ENCODE assay signal across 15 cellular contexts in genomic region chr4:80486603-80487002, GRCh38.
DNase-seq lines count a peak whose midpoint lies in the region; ATAC-seq and TF ChIP-seq lines count a peak whose summit lies in the region.
"Had no signal": no experiment of that assay in that cellular context is flagged by ENCODE, and none has a peak within 500 bp of the region (broad histone marks: within the 10 kb centered on the region; RNA-seq: fewer than 3 reads in every experiment).

No MANE protein-coding gene starts in this region.

- POLR2A ChIA-PET in WTC11 (lab: Charles Lee) = no interaction called here

- no peak overlapping the region; the same call in 1 of the 2 replicates for H3K27ac Mint-ChIP-seq in WTC11
- no peak overlapping the region for H3K27ac Mint-ChIP-seq in stimulated activated memory B cell treated with anti-CD40 and anti-IgM and Interleukin-4, amounts not matched to agents 10 μg/mL and 1 μg/mL and 100 μg/mL, for 72 hours

- H3K36me3 Mint-ChIP-seq in WTC11 = no peaks in the 10 kb centered on the region
- no peaks in the 10 kb centered on the region for H3K36me3 Mint-ChIP-seq in stimulated activated memory B cell treated with anti-CD40 and anti-IgM and Interleukin-4, amounts not matched to agents 10 μg/mL and 1 μg/mL and 100 μg/mL, for 72 hours

- H3F3A ChIP-seq in Loucy (ENCODE audit: low read depth) = no peaks in the 10 kb centered on the region

- H3K36me3 ChIP-seq in Loucy (ENCODE audit: insufficient read depth, low read length) = no peaks in the 10 kb centered on the region
- H3K36me3 ChIP-seq: BE2C had no signal

- no peak overlapping the region for H3K4me3 ChIP-seq in Loucy (ENCODE audit: low read length, poor library complexity, severe bottlenecking)
- H3K4me3 ChIP-seq: A549 had no signal

- H3K9me3 ChIP-seq in Loucy (ENCODE audit: insufficient read depth, low read depth, low read length) = no peaks in the 10 kb centered on the region
- H3K9me3 ChIP-seq: A549, BE2C had no signal

- peaks cover 21% of the 10 kb centered on the region for H3K4me1 Mint-ChIP-seq in WTC11
- peaks cover 15% of the 10 kb centered on the region for H3K4me1 Mint-ChIP-seq in stimulated activated memory B cell treated with anti-CD40 and anti-IgM and Interleukin-4, amounts not matched to agents 10 μg/mL and 1 μg/mL and 100 μg/mL, for 72 hours

- DNase-seq in WTC11 (ENCODE audit: low spot score) (no peak), iPS-NIHi7 (ENCODE audit: extremely low spot score) (peak; percentile 13)
- DNase-seq in central memory CD4-positive, alpha-beta T cell = no peak
- DNase-seq in activated CD4-positive, CD25-positive, alpha-beta regulatory T cell (lab: John Stamatoyannopoulos, UW) = no peak
- DNase-seq: BE2C; CD4-positive, alpha-beta memory T cell; DMS153; DMS79 treated with DMSO at 0.1 percent for 48 hours; EL; GDM1; H7 had no signal

- no peak overlapping the region for H3K9ac ChIP-seq in Loucy (ENCODE audit: low read depth, low read length, poor library complexity, severe bottlenecking)

- no peaks in the 10 kb centered on the region for H4K20me1 ChIP-seq in Loucy (ENCODE audit: insufficient read depth, low read length, poor library complexity, severe bottlenecking)

- no peak overlapping the region for H3K4me2 ChIP-seq in Loucy (ENCODE audit: low read depth, low read length, poor library complexity, severe bottlenecking)
- H3K4me2 ChIP-seq: A549 had no signal

- no peaks in the 10 kb centered on the region for H3K9me2 ChIP-seq in Loucy (replicated peaks; ENCODE audit: low read depth, low read length)

- no peaks in the 10 kb centered on the region for H3K79me2 ChIP-seq in Loucy (ENCODE audit: insufficient read depth, low read length)

- CTCF ChIA-PET in WTC11 (lab: Charles Lee) = interaction anchor here (0.6 to 1.0 kb wide), 2 partner anchors 148 to 554 kb away, joined by 3 read pairs; no protein-coding TSS in a partner anchor

- no peak overlapping the region for H2AFZ ChIP-seq in Loucy (ENCODE audit: low read length)

- H3K4me3 Mint-ChIP-seq in WTC11 = no peak overlapping the region
- no peak overlapping the region for H3K4me3 Mint-ChIP-seq in stimulated activated memory B cell treated with anti-CD40 and anti-IgM and Interleukin-4, amounts not matched to agents 10 μg/mL and 1 μg/mL and 100 μg/mL, for 72 hours
- H3K4me3 Mint-ChIP-seq: CD4-positive, alpha-beta memory T cell had no signal

- H3K9me3 Mint-ChIP-seq in WTC11 = no peaks in the 10 kb centered on the region
- no peaks in the 10 kb centered on the region for H3K9me3 Mint-ChIP-seq in stimulated activated memory B cell treated with anti-CD40 and anti-IgM and Interleukin-4, amounts not matched to agents 10 μg/mL and 1 μg/mL and 100 μg/mL, for 72 hours

- H3K4me1 ChIP-seq in Loucy (ENCODE audit: insufficient read depth, low read length, poor library complexity, severe bottlenecking) = peaks cover 4% of the 10 kb centered on the region
- H3K4me1 ChIP-seq: A549, BE2C had no signal

- no peaks in the 10 kb centered on the region for H3K27me3 Mint-ChIP-seq in WTC11 (ENCODE audit: low read depth)
- no peaks in the 10 kb centered on the region for H3K27me3 Mint-ChIP-seq in stimulated activated memory B cell treated with anti-CD40 and anti-IgM and Interleukin-4, amounts not matched to agents 10 μg/mL and 1 μg/mL and 100 μg/mL, for 72 hours
- H3K27me3 Mint-ChIP-seq: CD4-positive, alpha-beta memory T cell had no signal

- TF ChIP-seq CTCF in Loucy (conservative IDR thresholded peaks at IDR 0.05; ENCODE audit: low read length) (peak; percentile 40), WTC11 (IDR thresholded peaks at IDR 0.05) (no peak)

- ATAC-seq in WTC11 = peak; percentile 92
- peak; percentile 47 for ATAC-seq in stimulated activated memory B cell treated with anti-CD40 and anti-IgM and Interleukin-4, amounts not matched to agents 10 μg/mL and 1 μg/mL and 100 μg/mL, for 72 hours
- ATAC-seq in GM18511 (IDR thresholded peaks at IDR 0.05; ENCODE audit: unreplicated experiment) = no peak
- ATAC-seq: A549 had no signal

- H3K27me3 ChIP-seq in Loucy (ENCODE audit: insufficient read depth, low read length, poor library complexity, severe bottlenecking) = no peaks in the 10 kb centered on the region
- H3K27me3 ChIP-seq: BE2C had no signal

TF ChIP-seq in WTC11, 78 proteins besides CTCF, POLR2A, EP300 and RAD21:
- no peak for TF ChIP-seq NR1H2 (CRISPR knock-in tag; IDR thresholded peaks at IDR 0.05)
- no peak for TF ChIP-seq ZNF121 (CRISPR knock-in tag; IDR thresholded peaks at IDR 0.05)
- no peak for TF ChIP-seq TCF7 (CRISPR knock-in tag; IDR thresholded peaks at IDR 0.05; ENCODE audit: low read depth)
